In the genomic region with DNA sequence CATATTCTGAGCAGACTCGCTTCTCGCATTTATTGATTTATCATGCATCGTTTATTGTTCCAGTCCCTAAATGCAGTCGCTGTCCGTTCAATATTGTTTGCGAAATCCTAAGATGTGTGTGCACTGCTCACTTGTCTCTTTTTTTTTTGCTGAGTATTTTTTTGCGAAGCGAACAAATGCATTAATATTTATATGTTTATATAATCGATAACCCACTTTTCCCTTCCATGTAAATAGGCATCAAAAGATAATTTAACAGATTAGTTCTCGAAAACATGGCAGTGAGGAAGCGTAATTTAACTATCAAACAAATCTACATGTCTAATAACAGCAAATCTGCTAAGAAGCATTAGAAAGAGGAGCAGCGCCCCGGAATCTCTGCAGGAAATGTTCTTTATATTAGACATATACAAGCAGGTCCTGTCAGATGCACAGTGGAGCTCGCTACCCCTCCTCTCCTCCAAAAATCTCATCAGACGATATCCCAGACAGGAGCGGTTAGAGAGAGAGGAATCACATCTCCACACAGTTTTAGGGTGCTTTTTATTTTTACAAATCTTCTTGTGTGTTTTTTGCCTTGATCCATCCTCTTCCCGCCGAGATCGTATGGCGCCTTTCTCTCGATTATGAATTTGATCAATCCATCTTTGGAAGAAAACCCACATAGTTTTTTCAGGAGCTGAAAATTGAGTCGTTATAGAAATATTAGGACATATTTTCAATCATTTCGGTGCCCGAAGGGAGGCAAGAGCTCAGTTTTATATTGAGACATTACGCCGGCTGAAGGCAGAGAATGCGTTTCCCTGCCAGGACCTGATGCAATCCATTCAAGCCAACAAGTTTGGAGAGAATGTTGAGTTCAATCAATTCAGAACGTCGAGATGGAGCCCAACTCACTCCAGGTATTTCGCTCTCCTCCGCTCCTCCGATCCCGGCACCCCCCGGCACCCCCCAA, we compare ENCODE assay signal across 8 cellular contexts. TPM values are rescaled to one million over a fixed set of nuclear protein-coding genes. Genes with fewer than 3 reads are reported as not detected.
DNase-seq lines count a peak whose midpoint lies in the region; ATAC-seq, FAIRE-seq and TF ChIP-seq lines count a peak whose summit lies in the region.

A gene with protein sequence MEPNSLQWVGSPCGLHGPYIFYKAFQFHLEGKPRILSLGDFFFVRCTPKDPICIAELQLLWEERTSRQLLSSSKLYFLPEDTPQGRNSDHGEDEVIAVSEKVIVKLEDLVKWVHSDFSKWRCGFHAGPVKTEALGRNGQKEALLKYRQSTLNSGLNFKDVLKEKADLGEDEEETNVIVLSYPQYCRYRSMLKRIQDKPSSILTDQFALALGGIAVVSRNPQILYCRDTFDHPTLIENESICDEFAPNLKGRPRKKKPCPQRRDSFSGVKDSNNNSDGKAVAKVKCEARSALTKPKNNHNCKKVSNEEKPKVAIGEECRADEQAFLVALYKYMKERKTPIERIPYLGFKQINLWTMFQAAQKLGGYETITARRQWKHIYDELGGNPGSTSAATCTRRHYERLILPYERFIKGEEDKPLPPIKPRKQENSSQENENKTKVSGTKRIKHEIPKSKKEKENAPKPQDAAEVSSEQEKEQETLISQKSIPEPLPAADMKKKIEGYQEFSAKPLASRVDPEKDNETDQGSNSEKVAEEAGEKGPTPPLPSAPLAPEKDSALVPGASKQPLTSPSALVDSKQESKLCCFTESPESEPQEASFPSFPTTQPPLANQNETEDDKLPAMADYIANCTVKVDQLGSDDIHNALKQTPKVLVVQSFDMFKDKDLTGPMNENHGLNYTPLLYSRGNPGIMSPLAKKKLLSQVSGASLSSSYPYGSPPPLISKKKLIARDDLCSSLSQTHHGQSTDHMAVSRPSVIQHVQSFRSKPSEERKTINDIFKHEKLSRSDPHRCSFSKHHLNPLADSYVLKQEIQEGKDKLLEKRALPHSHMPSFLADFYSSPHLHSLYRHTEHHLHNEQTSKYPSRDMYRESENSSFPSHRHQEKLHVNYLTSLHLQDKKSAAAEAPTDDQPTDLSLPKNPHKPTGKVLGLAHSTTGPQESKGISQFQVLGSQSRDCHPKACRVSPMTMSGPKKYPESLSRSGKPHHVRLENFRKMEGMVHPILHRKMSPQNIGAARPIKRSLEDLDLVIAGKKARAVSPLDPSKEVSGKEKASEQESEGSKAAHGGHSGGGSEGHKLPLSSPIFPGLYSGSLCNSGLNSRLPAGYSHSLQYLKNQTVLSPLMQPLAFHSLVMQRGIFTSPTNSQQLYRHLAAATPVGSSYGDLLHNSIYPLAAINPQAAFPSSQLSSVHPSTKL (plus strand): TSS at position 871 of the 955 bp plus-strand sequence. CDS start 11 bp downstream, at position 882.

- peaks cover 39% of the 10 kb centered on the region for H3K4me1 ChIP-seq in iPS-18a (ENCODE audit: control insufficient read depth, low read depth, low read length)

- no peak for FAIRE-seq in bronchial epithelial cell (lab: Jason Lieb, UNC)

- H3K36me3 Mint-ChIP-seq in T-helper 1 cell treated with Interleukin-12 subunit alpha and Interleukin-12 subunit beta and Interleukin-4 antibody, amounts not matched to agents 30 μg/mL and 1 μg/mL, for 36 hours (ENCODE audit: low read depth), result peaks cover 21% of the 10 kb centered on the region

- TF ChIP-seq CTCF in bronchial epithelial cell (IDR thresholded peaks at IDR 0.05; ENCODE audit: insufficient read depth, low read length, severe bottlenecking), result no peak
- TF ChIP-seq CTCF in retinal pigment epithelial cell (conservative IDR thresholded peaks at IDR 0.05; ENCODE audit: low read depth, low read length), result no peak

- peaks cover 51% of the 10 kb centered on the region for H3K4me1 Mint-ChIP-seq in T-helper 1 cell treated with Interleukin-12 subunit alpha and Interleukin-12 subunit beta and Interleukin-4 antibody, amounts not matched to agents 30 μg/mL and 1 μg/mL, for 36 hours (ENCODE audit: low read depth)

- H3K4me3 ChIP-seq in MG63 (peak within 1 kb of the TSS; percentile 73), bronchial epithelial cell (ENCODE audit: low read depth, low read length) (peak within 1 kb of the TSS; percentile 76), iPS-18a (ENCODE audit: low read length) (peak within 1 kb of the TSS; percentile 96), retinal pigment epithelial cell (ENCODE audit: low read length) (peak within 1 kb of the TSS; percentile 88)

- peak within 1 kb of the TSS; percentile 94 for H3K27ac ChIP-seq in iPS-18a (ENCODE audit: low read length)

- ATAC-seq in HG02884 (IDR thresholded peaks at IDR 0.05; ENCODE audit: unreplicated experiment) (no peak), HG03571 (IDR thresholded peaks at IDR 0.05; ENCODE audit: unreplicated experiment) (no peak)

- no peaks in the 10 kb centered on the region for H3K36me3 ChIP-seq in MG63
- H3K36me3 ChIP-seq in bronchial epithelial cell (ENCODE audit: control insufficient read depth, insufficient read depth, low read length), result no peaks in the 10 kb centered on the region
- no peaks in the 10 kb centered on the region for H3K36me3 ChIP-seq in iPS-18a (ENCODE audit: control insufficient read depth, low read depth, low read length)

- H3K9ac ChIP-seq in iPS-18a (ENCODE audit: low read length), result peak within 1 kb of the TSS; percentile 96

- DNase-seq in GM03348 (ENCODE audit: low spot score) (peak; percentile 66), MG63 (peak; percentile 67), bronchial epithelial cell (ENCODE audit: low read depth) (peak; percentile 61), retinal pigment epithelial cell (ENCODE audit: low read depth) (no peak)

- peak within 1 kb of the TSS; percentile 99 for H3K27ac Mint-ChIP-seq in T-helper 1 cell treated with Interleukin-12 subunit alpha and Interleukin-12 subunit beta and Interleukin-4 antibody, amounts not matched to agents 30 μg/mL and 1 μg/mL, for 36 hours

- H3K9me3 Mint-ChIP-seq in T-helper 1 cell treated with Interleukin-12 subunit alpha and Interleukin-12 subunit beta and Interleukin-4 antibody, amounts not matched to agents 30 μg/mL and 1 μg/mL, for 36 hours, result no peaks in the 10 kb centered on the region

- H3K9me3 ChIP-seq in MG63 (no peaks in the 10 kb centered on the region), iPS-18a (ENCODE audit: control insufficient read depth, low read depth, low read length) (no peaks in the 10 kb centered on the region)

- H3K27me3 ChIP-seq in MG63 (no peaks in the 10 kb centered on the region), bronchial epithelial cell (ENCODE audit: control insufficient read depth, insufficient read depth, low read length) (no peaks in the 10 kb centered on the region), iPS-18a (ENCODE audit: control insufficient read depth, insufficient read depth, low read length) (peaks cover 54% of the 10 kb centered on the region)

- H3K27me3 Mint-ChIP-seq in T-helper 1 cell treated with Interleukin-12 subunit alpha and Interleukin-12 subunit beta and Interleukin-4 antibody, amounts not matched to agents 30 μg/mL and 1 μg/mL, for 36 hours (ENCODE audit: low read depth), result no peaks in the 10 kb centered on the region

- H3K4me3 Mint-ChIP-seq in T-helper 1 cell treated with Interleukin-12 subunit alpha and Interleukin-12 subunit beta and Interleukin-4 antibody, amounts not matched to agents 30 μg/mL and 1 μg/mL, for 36 hours, result peak within 1 kb of the TSS; percentile 99

RNA-seq across cellular contexts. Expression of the gene that starts here (rescaled TPM):
- 12.8 and 15.3 TPM in 2 replicates for total RNA-seq in MG63 (2014; rRNA removed; shearing (Covaris generic); ENCODE audit: low replicate concordance)
- total RNA-seq in bronchial epithelial cell, result 7.1 and 13.7 TPM in 2 replicates
